ENCODE assay signal across 5 cellular contexts in the genomic region with DNA sequence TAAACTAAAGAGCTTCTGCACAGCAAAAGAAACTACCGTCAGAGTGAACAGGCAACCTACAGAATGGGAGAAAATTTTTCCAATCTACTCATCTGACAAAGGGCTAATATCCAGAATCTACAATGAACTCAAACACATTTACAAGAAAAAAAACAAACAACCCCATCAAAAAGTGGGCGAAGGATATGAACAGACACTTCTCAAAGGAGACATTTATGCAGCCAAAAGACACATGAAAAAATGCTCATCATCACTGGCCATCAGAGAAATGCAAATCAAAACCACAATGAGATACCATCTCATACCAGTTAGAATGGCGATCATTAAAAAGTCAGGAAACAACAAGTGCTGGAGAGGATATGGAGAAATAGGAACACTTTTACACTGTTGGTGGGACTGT. TPM values are rescaled to one million over a fixed set of nuclear protein-coding genes. Genes with fewer than 3 reads are reported as not detected.
"Had no signal": no experiment of that assay in that cellular context is flagged by ENCODE, and none has a peak within 500 bp of the region (broad histone marks: within the 10 kb centered on the region; RNA-seq: fewer than 3 reads in every experiment).

No MANE protein-coding gene starts in this region.

RNA-seq across cellular contexts. Expression of a gene that starts 15.7 kb away (rescaled TPM):
- total RNA-seq: GM23248, H1, H4, H7, HFFc6 had no signal
- polyA plus RNA-seq: GM23248 had no signal
